ENCODE assay signal across 8 cellular contexts in the genomic region with DNA sequence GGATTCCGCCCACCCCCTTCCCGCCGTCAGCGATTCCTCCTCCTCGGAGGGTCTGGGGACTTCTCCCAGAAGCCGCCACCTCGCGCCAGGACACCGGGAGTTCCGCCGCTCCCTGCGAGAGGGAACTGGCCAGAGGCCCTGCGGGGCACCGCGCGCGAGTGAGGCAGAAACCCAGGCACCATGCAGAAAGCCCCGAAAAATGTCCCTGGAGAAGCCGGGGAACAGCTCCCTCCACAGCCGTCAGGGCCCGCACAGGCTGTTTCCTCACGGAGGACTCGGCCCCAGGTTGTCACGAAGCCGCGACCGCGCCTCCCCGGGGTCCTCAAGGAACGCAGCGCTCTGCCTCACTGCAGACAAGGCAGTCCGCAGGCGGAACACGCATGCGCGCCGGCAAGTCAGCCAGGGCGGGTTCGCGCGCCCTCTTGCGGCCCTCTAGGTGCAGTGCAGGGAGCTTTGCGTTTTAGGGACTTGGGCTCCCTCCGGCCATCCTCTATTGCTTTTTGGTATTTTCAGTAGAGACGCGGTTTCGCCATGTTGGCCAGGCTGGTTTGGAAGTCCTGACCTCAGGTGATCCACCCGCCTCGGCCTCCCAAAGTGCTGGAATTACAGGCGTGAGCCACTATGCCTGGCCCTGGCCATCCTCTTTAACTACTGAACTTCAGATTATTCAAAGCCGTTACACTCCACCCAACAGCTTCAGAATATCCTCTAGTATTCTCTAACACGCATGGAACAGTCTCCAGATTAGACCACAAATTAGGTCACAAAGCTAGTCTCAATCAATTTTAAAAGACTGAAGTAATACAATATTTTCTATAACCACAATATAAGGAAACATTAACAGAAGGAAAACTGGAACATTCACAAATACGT. TPM values are rescaled to one million over a fixed set of nuclear protein-coding genes. Genes with fewer than 3 reads are reported as not detected.
A peak's percentile ranks its signal among the peaks of the same experiment; 100 is the strongest.
DNase-seq lines count a peak whose midpoint lies in the region; ATAC-seq and TF ChIP-seq lines count a peak whose summit lies in the region.

No MANE protein-coding gene starts in this region.

- WGBS in mammary epithelial cell (ENCODE audit: low coverage, missing lambda C conversion rate): 9% methylated on average over 32 of the region's 53 CpGs

- H3K36me3 ChIP-seq in WERI-Rb-1 (no peaks in the 10 kb centered on the region), mammary epithelial cell (ENCODE audit: insufficient read depth, low read length) (no peaks in the 10 kb centered on the region)

- H3K9ac ChIP-seq in mammary epithelial cell (ENCODE audit: insufficient read depth, low read length): no peak overlapping the region

- H4K20me1 ChIP-seq in mammary epithelial cell (ENCODE audit: insufficient read depth, low read length): no peaks in the 10 kb centered on the region

- H3K27ac ChIP-seq in WERI-Rb-1 (peak overlapping the region; percentile 37), mammary epithelial cell (ENCODE audit: insufficient read depth, low read depth, low read length) (no peak overlapping the region), skin epidermis (peak overlapping the region in 13 of 21 experiments; percentile 15 to 78 (median 57))

- no TSS peak for BruUV-seq in mammary epithelial cell (replicated peaks; lab: Mats Ljungman, UMichigan)

- dilution Hi-C loops in mammary epithelial cell (cut with HindIII; ENCODE audit: low sequenced_read_pairs): no loop called here

- DNase-seq in GM13977 (ENCODE audit: low spot score) (peak; percentile 95), NCI-H2196 treated with DMSO at 0.1 percent for 48 hours (lab: John Stamatoyannopoulos, UW; ENCODE audit: unreplicated experiment) (peak; percentile 40), WERI-Rb-1 (peak; percentile 90), mammary epithelial cell (peak; percentile 75), iPS-NIHi11 (ENCODE audit: low spot score) (peak; percentile 97)

- in situ Hi-C loops in GM13977 (cut with MboI; ENCODE audit: low pct_unique_long_range_greater_than_20kb, low sequenced_read_pairs, unreplicated experiment) (no loop called here), mammary epithelial cell (cut with MboI; ENCODE audit: low sequenced_read_pairs in 2 of 2) (loop anchor here in 1 of 2 donors (25.0 kb wide), 1 partner anchor 273 kb away; no protein-coding TSS in a partner anchor)

- H3K4me2 ChIP-seq in mammary epithelial cell (ENCODE audit: insufficient read depth, low read depth, low read length): peak overlapping the region; percentile 100

- H3K4me3 ChIP-seq in WERI-Rb-1 (ENCODE audit: low read depth, low read length) (peak overlapping the region; percentile 45), mammary epithelial cell (replicated peaks in 1 of 3; ENCODE audit: insufficient read depth in 1 of 3, low read depth in 2 of 3, low read length in 3 of 3) (peak overlapping the region; percentile 55 to 85 (median 66)), skin epidermis (peak overlapping the region; percentile 33 to 52 (median 50))

- peaks cover 7% of the 10 kb centered on the region for H3K4me1 ChIP-seq in mammary epithelial cell (ENCODE audit: insufficient read depth, low read length)

- H3K9me3 ChIP-seq in WERI-Rb-1 (ENCODE audit: severe bottlenecking) (peaks cover 5% of the 10 kb centered on the region), mammary epithelial cell (replicated peaks; ENCODE audit: insufficient read depth, low read length) (no peaks in the 10 kb centered on the region)

- intact Hi-C loops in mammary epithelial cell (cut with micrococcal nuclease): loop anchor here (1.0 to 10.0 kb wide), 3 partner anchors 52 to 225 kb away; no protein-coding TSS in a partner anchor

- ATAC-seq in HG03108 (IDR thresholded peaks at IDR 0.05; ENCODE audit: unreplicated experiment) (peak; percentile 87), HG03039 (IDR thresholded peaks at IDR 0.05; ENCODE audit: unreplicated experiment) (no peak)

- CTCF ChIA-PET in mammary epithelial cell (lab: Charles Lee; ENCODE audit: low non-redundant PET): interaction anchor here (0.5 to 1.0 kb wide), 5 partner anchors 12 to 233 kb away, joined by 3 to 4 read pairs (median 3); no protein-coding TSS in a partner anchor

- TF ChIP-seq CTCF in GM13977 (IDR thresholded peaks at IDR 0.05; ENCODE audit: extremely low read depth, insufficient read depth, missing control alignments) (peak; percentile 97), WERI-Rb-1 (IDR thresholded peaks at IDR 0.05; ENCODE audit: low read depth, low read length) (peak; percentile 97), mammary epithelial cell (conservative IDR thresholded peaks at IDR 0.05 in 1 of 2, IDR thresholded peaks at IDR 0.05 in 1 of 2; ENCODE audit: extremely low read depth in 1 of 2, insufficient read depth in 1 of 2, low read depth in 1 of 2, low read length in 2 of 2) (peak; percentile 93 to 97)

- H2AFZ ChIP-seq in mammary epithelial cell (ENCODE audit: low read depth, low read length): peak overlapping the region; percentile 96

- H3K79me2 ChIP-seq in mammary epithelial cell (ENCODE audit: insufficient read depth, low read length): no peaks in the 10 kb centered on the region

- no peaks in the 10 kb centered on the region for H3K27me3 ChIP-seq in WERI-Rb-1 (ENCODE audit: insufficient read depth, low read depth, severe bottlenecking)
- H3K27me3 ChIP-seq in mammary epithelial cell (ENCODE audit: insufficient read depth, low read length): no peaks in the 10 kb centered on the region

RNA-seq across cellular contexts. Expression of a gene that starts 20.3 kb away (rescaled TPM):
- total RNA-seq in mammary epithelial cell: 1 to 10 TPM; 6.6 to 6.7 TPM
- polyA plus RNA-seq in mammary epithelial cell: 4.4 TPM
- polyA minus RNA-seq in mammary epithelial cell: 14.1 TPM

Comparison
In these comparisons a context has a peak if more than half of its experiments do, and no peak if none do; other contexts are left out.
1. DNase-seq: peak in every context shown above with its lines; median percentile 97 in iPS-NIHi11; 95 in GM13977; 90 in WERI-Rb-1; 75 in mammary epithelial cell; 40 in NCI-H2196 treated with DMSO at 0.1 percent for 48 hours.